Comparison of ENCODE assay signal across 1 cellular context in the genomic region with DNA sequence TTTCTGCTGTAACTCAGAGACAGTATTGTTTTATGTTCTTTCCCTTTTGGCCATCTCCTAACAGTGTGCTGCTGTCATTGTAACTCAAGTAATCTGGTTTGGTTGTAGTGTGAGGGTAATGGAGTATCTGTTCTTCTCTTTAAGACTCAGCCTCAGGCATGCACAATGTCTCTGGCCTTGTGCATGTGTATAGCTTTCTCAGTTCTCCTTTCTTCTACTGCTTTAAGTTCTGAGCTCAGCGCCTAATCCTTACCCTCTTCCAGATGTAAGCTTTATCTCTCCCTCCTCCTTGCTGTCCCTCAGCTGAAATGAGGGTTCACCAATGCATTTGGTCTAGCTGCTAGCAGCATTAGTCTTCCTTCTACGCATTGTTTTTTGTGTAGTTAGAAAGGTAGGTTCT.
TF ChIP-seq lines count a peak whose summit lies in the region.

No MANE protein-coding gene starts in this region.

TF ChIP-seq in H1, 55 proteins besides CTCF, POLR2A, EP300 and RAD21 (continued from another document):
- no peak for TF ChIP-seq CHD7 (IDR thresholded peaks at IDR 0.05; ENCODE audit: insufficient replicate concordance, low read length)
- no peak for TF ChIP-seq SP2 (IDR thresholded peaks at IDR 0.05; ENCODE audit: low read length)
- no peak for TF ChIP-seq E2F6 (IDR thresholded peaks at IDR 0.05)
- no peak for TF ChIP-seq TCF12 (IDR thresholded peaks at IDR 0.05; ENCODE audit: low read depth, low read length)
- TF ChIP-seq RXRA (IDR thresholded peaks at IDR 0.05; ENCODE audit: insufficient read depth, low read depth, low read length), result no peak
